In genomic region chrX:129637217-129638109, GRCh38 we compare ENCODE assay signal across 8 cellular contexts. TPM values are rescaled to one million over a fixed set of nuclear protein-coding genes. Genes with fewer than 3 reads are reported as not detected.
DNase-seq lines count a peak whose midpoint lies in the region; ATAC-seq and TF ChIP-seq lines count a peak whose summit lies in the region.

No MANE protein-coding gene starts in this region.

- H3K27me3 ChIP-seq in cardiac muscle cell (no peaks in the 10 kb centered on the region), psoas muscle (ENCODE audit: insufficient read depth in 3 of 3, low read length in 2 of 3) (no peaks in the 10 kb centered on the region), vagina (no peaks in the 10 kb centered on the region)

- no peaks in the 10 kb centered on the region for H3K36me3 Mint-ChIP-seq in activated naive CD4-positive, alpha-beta T cell treated with anti-CD3 and anti-CD28 coated beads, Interleukin-2, amount 50 U/mL, for 72 hours

- DNase-seq in Ammon's horn (ENCODE audit: low spot score) (peak; percentile 75), cardiac muscle cell (ENCODE audit: low read depth in 1 of 2, low spot score in 1 of 2) (peak; percentile 66 to 78), psoas muscle (peak; percentile 63 to 81), vagina (ENCODE audit: extremely low spot score in 2 of 2) (no peak)
- peak; percentile 65 to 75 for DNase-seq in activated naive CD4-positive, alpha-beta T cell treated with anti-CD3 and anti-CD28 coated beads, Interleukin-2, amount 50 U/mL, for 72 hours (ENCODE audit: low spot score in 2 of 2)

- H3K4me3 ChIP-seq in cardiac muscle cell: no peak overlapping the region
- no peak overlapping the region for H3K4me3 ChIP-seq in psoas muscle
- no peak overlapping the region for H3K4me3 ChIP-seq in vagina

- H3K36me3 ChIP-seq in KOPT-K1 (ENCODE audit: insufficient read depth, low read length) (no peaks in the 10 kb centered on the region), cardiac muscle cell (no peaks in the 10 kb centered on the region), psoas muscle (ENCODE audit: insufficient read depth in 1 of 2, low read depth in 1 of 2) (no peaks in the 10 kb centered on the region), vagina (no peaks in the 10 kb centered on the region)

- H3K27ac ChIP-seq in KOPT-K1 (ENCODE audit: low read depth, low read length, poor library complexity, severe bottlenecking): peak overlapping the region; percentile 49
- H3K27ac ChIP-seq in cardiac muscle cell: no peak overlapping the region
- no peak overlapping the region for H3K27ac ChIP-seq in psoas muscle
- no peak overlapping the region for H3K27ac ChIP-seq in vagina

- intact Hi-C loops in psoas muscle (cut with DNase I) (loop anchor here (2.0 to 10.0 kb wide), 2 partner anchors 89 to 207 kb away; partner anchors contain the start of gene ZDHHC9 (in 1 of the 2)), vagina (cut with DNase I) (loop anchor here (10.0 kb wide), 1 partner anchor 87 kb away; no protein-coding TSS in a partner anchor)

- peak overlapping the region in 1 of 2 donors; percentile 55 for H3K27ac Mint-ChIP-seq in activated naive CD4-positive, alpha-beta T cell treated with anti-CD3 and anti-CD28 coated beads, Interleukin-2, amount 50 U/mL, for 72 hours

- ATAC-seq in GM18909 (IDR thresholded peaks at IDR 0.05; ENCODE audit: poor library complexity, unreplicated experiment): peak; percentile 72
- peak; percentile 87 for ATAC-seq in SK-N-SH treated with all-trans-retinoic acid at 6 μM for 48 hours
- peak; percentile 75 for ATAC-seq in activated naive CD4-positive, alpha-beta T cell treated with anti-CD3 and anti-CD28 coated beads, Interleukin-2, amount 50 U/mL, for 72 hours
- peak; percentile 63 to 89 (median 84) for ATAC-seq in psoas muscle

- H3K9me3 ChIP-seq in KOPT-K1 (ENCODE audit: insufficient read depth, low read length, poor library complexity, severe bottlenecking): no peaks in the 10 kb centered on the region
- H3K9me3 ChIP-seq in cardiac muscle cell (ENCODE audit: low read depth): no peaks in the 10 kb centered on the region
- no peaks in the 10 kb centered on the region for H3K9me3 ChIP-seq in psoas muscle
- no peaks in the 10 kb centered on the region for H3K9me3 ChIP-seq in vagina

- TF ChIP-seq CTCF in cardiac muscle cell (IDR thresholded peaks at IDR 0.05; ENCODE audit: low read depth, low read length) (peak; percentile 79), psoas muscle (IDR thresholded peaks at IDR 0.05) (peak; percentile 90), vagina (IDR thresholded peaks at IDR 0.05) (peak; percentile 58 to 83 (median 77))

- WGBS in psoas muscle, 3 donors: 18 to 27% (median 24%) methylated on average over 13 of the region's 13 CpGs

- no peak for TF ChIP-seq POLR2A in vagina (IDR thresholded peaks at IDR 0.05)

- H3K9me3 Mint-ChIP-seq in activated naive CD4-positive, alpha-beta T cell treated with anti-CD3 and anti-CD28 coated beads, Interleukin-2, amount 50 U/mL, for 72 hours: no peaks in the 10 kb centered on the region

- H3K4me1 ChIP-seq in cardiac muscle cell (ENCODE audit: low read depth): no peaks in the 10 kb centered on the region
- H3K4me1 ChIP-seq in psoas muscle: no peaks in the 10 kb centered on the region
- H3K4me1 ChIP-seq in vagina: peaks cover 6% of the 10 kb centered on the region

TF ChIP-seq in SK-N-SH treated with all-trans-retinoic acid at 6 μM for 48 hours, 23 proteins besides CTCF, POLR2A, EP300 and RAD21:
- no peak for TF ChIP-seq ISL1 (CRISPR knock-in tag; IDR thresholded peaks at IDR 0.05)
- no peak for TF ChIP-seq CSRNP3 (CRISPR knock-in tag; IDR thresholded peaks at IDR 0.05)
- TF ChIP-seq SNAI2 (CRISPR knock-in tag; IDR thresholded peaks at IDR 0.05): no peak
- no peak for TF ChIP-seq CSDC2 (CRISPR knock-in tag; IDR thresholded peaks at IDR 0.05)
TF ChIP-seq in SK-N-SH treated with all-trans-retinoic acid at 6 μM for 48 hours: peak in this region for 0.

RNA-seq across cellular contexts. Expression of gene APLN, which starts 17.3 kb away (rescaled TPM):
- 1 to 10 TPM in 1 of 2 donors, not detected in 1; 2.0 TPM for total RNA-seq in activated naive CD4-positive, alpha-beta T cell treated with anti-CD3 and anti-CD28 coated beads, Interleukin-2, amount 50 U/mL, for 72 hours
- total RNA-seq in cardiac muscle cell: 0.45 and 0.88 TPM in 2 replicates
- 1.1 TPM in 1 of 2 replicates, not detected in the other for polyA plus RNA-seq in cardiac muscle cell
- total RNA-seq in psoas muscle: 1 to 10 TPM in 2 of 4 donors, under 1 TPM in 2; 0.86 to 4.1 (median 1.6) TPM
- polyA plus RNA-seq in psoas muscle: 1 to 10 TPM in 1 of 3 donors, under 1 TPM in 2; 0.13 to 1.0 (median 0.68) TPM
- not detected for total RNA-seq in vagina

Comparison
In these comparisons a context has a peak if more than half of its experiments do, and no peak if none do; other contexts are left out.
1. DNase-seq: peak in Ammon's horn (single experiment), activated naive CD4-positive, alpha-beta T cell treated with anti-CD3 and anti-CD28 coated beads, Interleukin-2, amount 50 U/mL, for 72 hours (2 of 2), cardiac muscle cell (2 of 2) and psoas muscle (2 of 2); none in vagina (0 of 2).
2. Peak in every context shown above with its lines, with median percentiles within 50 percentile points of each other: ATAC-seq and CTCF ChIP-seq.